Comparison of ENCODE assay signal across 8 cellular contexts in the genomic region with DNA sequence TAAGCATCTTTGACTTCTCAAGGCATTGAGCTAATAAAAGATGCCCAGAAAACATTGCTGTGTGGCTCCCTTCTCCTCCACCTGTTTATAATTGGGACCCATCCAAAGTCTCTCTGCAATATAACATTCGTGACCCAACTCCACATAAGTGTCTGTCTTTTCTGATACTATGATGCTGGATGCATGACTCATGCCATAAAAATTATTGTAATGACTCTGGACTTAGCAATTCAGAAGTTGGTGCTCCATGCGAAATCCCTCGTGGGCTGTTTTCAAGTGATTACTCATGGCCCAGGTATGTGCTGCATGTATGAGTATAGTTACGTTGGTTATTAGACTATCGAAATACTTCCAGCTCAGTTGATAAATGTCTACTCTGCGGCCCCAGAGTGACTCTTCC. TPM values are rescaled to one million over a fixed set of nuclear protein-coding genes. Genes with fewer than 3 reads are reported as not detected.
A peak's percentile ranks its signal among the peaks of the same experiment; 100 is the strongest.
DNase-seq lines count a peak whose midpoint lies in the region; ATAC-seq and TF ChIP-seq lines count a peak whose summit lies in the region.
"Had no signal": no experiment of that assay in that cellular context is flagged by ENCODE, and none has a peak within 500 bp of the region (broad histone marks: within the 10 kb centered on the region; RNA-seq: fewer than 3 reads in every experiment).

No MANE protein-coding gene starts in this region.

- H3K36me3 ChIP-seq in SK-N-SH (replicated peaks in 1 of 2; ENCODE audit: control insufficient read depth in 1 of 2, insufficient read depth in 2 of 2, low read length in 1 of 2), result no peaks in the 10 kb centered on the region

- no peaks in the 10 kb centered on the region for H3K9me2 ChIP-seq in SK-N-SH

- no peak overlapping the region for H2AFZ ChIP-seq in SK-N-SH (ENCODE audit: low read depth)

- H3F3A ChIP-seq in SK-N-SH (replicated peaks; ENCODE audit: insufficient read depth), result peaks cover 10% of the 10 kb centered on the region

- 10% methylated on average over 6 of the region's 6 CpGs for WGBS in SK-N-SH (ENCODE audit: low lambda C conversion rate)

- H3K79me2 ChIP-seq in SK-N-SH (ENCODE audit: insufficient read depth), result no peaks in the 10 kb centered on the region

- peak in 1 of 2 experiments; percentile 86; a peak in 2 of 4 replicates for TF ChIP-seq EP300 in SK-N-SH (IDR thresholded peaks at IDR 0.05; ENCODE audit: borderline replicate concordance in 1 of 2, low read depth in 1 of 2, low read length in 1 of 2)

- CTCF ChIA-PET in SK-N-SH (lab: Yijun Ruan, JAX), result interaction anchor here (0.6 to 0.7 kb wide), 2 partner anchors 10 to 11 kb away, joined by 3 read pairs; partner anchors contain the start of gene FJX1

- H3K4me3 ChIP-seq in SK-N-SH (ENCODE audit: low read depth in 2 of 2, low read length in 1 of 2), result no peak overlapping the region

- no peak for TF ChIP-seq CTCF in SK-N-SH (IDR thresholded peaks at IDR 0.05)

- TF ChIP-seq RAD21 in SK-N-SH (IDR thresholded peaks at IDR 0.05; ENCODE audit: low read length), result no peak

- H3K9me3 ChIP-seq in SK-N-SH, result no peaks in the 10 kb centered on the region

- peak overlapping the region in 1 of 2 experiments; percentile 66; a peak in 3 of 4 replicates for H3K27ac ChIP-seq in SK-N-SH (ENCODE audit: low read depth in 2 of 2, low read length in 1 of 2)

- no peaks in the 10 kb centered on the region for H4K20me1 ChIP-seq in SK-N-SH (ENCODE audit: insufficient read depth)

- no peak for ATAC-seq in activated CD4-positive, CD25-positive, alpha-beta regulatory T cell treated with anti-CD3 and anti-CD28 coated beads, Interleukin-2, amount 50 U/mL, for 24 hours

- DNase-seq in HCEC 1CT (peak; percentile 99), SK-N-SH (no peak), fibroblast of the conjunctiva (ENCODE audit: low read depth) (peak; percentile 94), smooth muscle cell of the brain vasculature (ENCODE audit: low read depth, low spot score) (peak; percentile 71), NCI-H1105 treated with DMSO at 0.1 percent for 48 hours (lab: John Stamatoyannopoulos, UW) (no peak), C1 segment of cervical spinal cord (lab: John Stamatoyannopoulos, UW) (no peak)
- DNase-seq: NCI-H2171 had no signal

- H3K4me2 ChIP-seq in SK-N-SH, result peak overlapping the region; percentile 22

- H3K9ac ChIP-seq in SK-N-SH, result no peak overlapping the region

- peaks cover 0 to 33% of the 10 kb centered on the region in 2 experiments; a peak in 2 of 4 replicates for H3K4me1 ChIP-seq in SK-N-SH (ENCODE audit: control insufficient read depth in 1 of 2, insufficient read depth in 2 of 2, low read depth in 1 of 2, low read length in 1 of 2)

- POLR2A ChIA-PET in SK-N-SH (lab: Yijun Ruan, JAX), result no interaction called here

- no peaks in the 10 kb centered on the region for H3K27me3 ChIP-seq in SK-N-SH (ENCODE audit: insufficient read depth)

TF ChIP-seq in SK-N-SH, 30 proteins besides CTCF, POLR2A, EP300 and RAD21 (continues in another document):
- no peak for TF ChIP-seq SMC3 (IDR thresholded peaks at IDR 0.05; ENCODE audit: low read depth, low read length)
- peak; percentile 62; the same call in 1 of the 2 replicates for TF ChIP-seq POLR2AphosphoS5 (IDR thresholded peaks at IDR 0.05; ENCODE audit: low read depth, low read length)
- no peak for TF ChIP-seq RFX5 (IDR thresholded peaks at IDR 0.05; ENCODE audit: low read length)
- no peak for TF ChIP-seq ELF1 (IDR thresholded peaks at IDR 0.05)
- no peak for TF ChIP-seq TAF1 (IDR thresholded peaks at IDR 0.05; ENCODE audit: borderline replicate concordance, low read depth, low read length)
- TF ChIP-seq EZH2phosphoT487 (IDR thresholded peaks at IDR 0.05; ENCODE audit: borderline replicate concordance, low read depth), result no peak
- peak; percentile 80 for TF ChIP-seq NFIC (IDR thresholded peaks at IDR 0.05; ENCODE audit: borderline replicate concordance)
- TF ChIP-seq RCOR1 (IDR thresholded peaks at IDR 0.05; ENCODE audit: low read length), result no peak
- TF ChIP-seq, protein P1, sequence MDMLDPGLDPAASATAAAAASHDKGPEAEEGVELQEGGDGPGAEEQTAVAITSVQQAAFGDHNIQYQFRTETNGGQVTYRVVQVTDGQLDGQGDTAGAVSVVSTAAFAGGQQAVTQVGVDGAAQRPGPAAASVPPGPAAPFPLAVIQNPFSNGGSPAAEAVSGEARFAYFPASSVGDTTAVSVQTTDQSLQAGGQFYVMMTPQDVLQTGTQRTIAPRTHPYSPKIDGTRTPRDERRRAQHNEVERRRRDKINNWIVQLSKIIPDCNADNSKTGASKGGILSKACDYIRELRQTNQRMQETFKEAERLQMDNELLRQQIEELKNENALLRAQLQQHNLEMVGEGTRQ (IDR thresholded peaks at IDR 0.05; ENCODE audit: borderline replicate concordance, low read depth, low read length), result no peak
- TF ChIP-seq MXI1 (IDR thresholded peaks at IDR 0.05; ENCODE audit: low read depth, low read length), result no peak
- no peak for TF ChIP-seq CHD2 (IDR thresholded peaks at IDR 0.05; ENCODE audit: low read length, partially characterized antibody)
- peak; percentile 99 for TF ChIP-seq FOSL2 (IDR thresholded peaks at IDR 0.05; ENCODE audit: borderline replicate concordance, low read depth)
- peak; percentile 99 for TF ChIP-seq JUND (IDR thresholded peaks at IDR 0.05)
- TF ChIP-seq FOXM1 (IDR thresholded peaks at IDR 0.05; ENCODE audit: low read depth), result no peak
- 0 out of 2 replicates have a peak, but pooled peaks have one; percentile 19 for TF ChIP-seq REST (IDR thresholded peaks at IDR 0.05; ENCODE audit: low read depth, low read length)
- no peak for TF ChIP-seq GATA2 (CRISPR knock-in tag; IDR thresholded peaks at IDR 0.05)
- TF ChIP-seq RXRA (IDR thresholded peaks at IDR 0.05; ENCODE audit: borderline replicate concordance, low read depth), result peak; percentile 67; the same call in 1 of the 2 replicates
- no peak for TF ChIP-seq SIN3A (IDR thresholded peaks at IDR 0.05; ENCODE audit: borderline replicate concordance, low read depth, low read length)
- TF ChIP-seq, protein P2, sequence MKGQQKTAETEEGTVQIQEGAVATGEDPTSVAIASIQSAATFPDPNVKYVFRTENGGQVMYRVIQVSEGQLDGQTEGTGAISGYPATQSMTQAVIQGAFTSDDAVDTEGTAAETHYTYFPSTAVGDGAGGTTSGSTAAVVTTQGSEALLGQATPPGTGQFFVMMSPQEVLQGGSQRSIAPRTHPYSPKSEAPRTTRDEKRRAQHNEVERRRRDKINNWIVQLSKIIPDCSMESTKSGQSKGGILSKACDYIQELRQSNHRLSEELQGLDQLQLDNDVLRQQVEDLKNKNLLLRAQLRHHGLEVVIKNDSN (IDR thresholded peaks at IDR 0.05; ENCODE audit: borderline replicate concordance, low read depth), result no peak
- no peak for TF ChIP-seq NRF1 (IDR thresholded peaks at IDR 0.05; ENCODE audit: low read depth, low read length)
- peak; percentile 86 for TF ChIP-seq MAX (IDR thresholded peaks at IDR 0.05; ENCODE audit: low read depth)
- TF ChIP-seq ZBTB33 (IDR thresholded peaks at IDR 0.05; ENCODE audit: borderline replicate concordance, low read depth), result peak; percentile 69; the same call in 1 of the 2 replicates

RNA-seq across cellular contexts. Expression of gene FJX1, which starts 11.7 kb away (rescaled TPM):
- 29.8 and 34.5 TPM in 2 replicates for polyA plus RNA-seq in SK-N-SH (2012; rRNA removed)
- polyA plus RNA-seq in SK-N-SH (2012; cell fraction: cytosol; rRNA removed), result 20.3 and 27.2 TPM in 2 replicates
- 47.0 and 55.9 TPM in 2 replicates for polyA plus RNA-seq in SK-N-SH (2012; cell fraction: nucleus; rRNA removed)

RNA-seq across cellular contexts. Expression of gene TRIM44, which starts 32.7 kb away (rescaled TPM):
- polyA plus RNA-seq in SK-N-SH (2012; rRNA removed), result 34.1 and 45.8 TPM in 2 replicates
- 36.7 and 41.3 TPM in 2 replicates for polyA plus RNA-seq in SK-N-SH (2012; cell fraction: cytosol; rRNA removed)
- polyA plus RNA-seq in SK-N-SH (2012; cell fraction: nucleus; rRNA removed), result 47.3 and 58.5 TPM in 2 replicates

Comparison
In these comparisons a context has a peak if more than half of its experiments do, and no peak if none do; other contexts are left out.
1. DNase-seq: peak in HCEC 1CT (single experiment), fibroblast of the conjunctiva (single experiment) and smooth muscle cell of the brain vasculature (single experiment); none in SK-N-SH (single experiment), NCI-H1105 treated with DMSO at 0.1 percent for 48 hours (single experiment) and C1 segment of cervical spinal cord (0 of 14).